8 cellular contexts compared by ENCODE assay signal in genomic region chr3:61381745-61382392, GRCh38.
DNase-seq lines count a peak whose midpoint lies in the region; ATAC-seq and TF ChIP-seq lines count a peak whose summit lies in the region.

No MANE protein-coding gene starts in this region.

- no peak overlapping the region for H3K27ac Mint-ChIP-seq in endodermal cell

- H3K4me3 ChIP-seq in OCI-LY1 (ENCODE audit: low read depth, low read length, poor library complexity, severe bottlenecking) = no peak overlapping the region
- no peak overlapping the region for H3K4me3 ChIP-seq in endodermal cell (ENCODE audit: low read length)

- H3K9me3 ChIP-seq in OCI-LY1 (ENCODE audit: low read length) (no peaks in the 10 kb centered on the region), endodermal cell (ENCODE audit: control insufficient read depth, low read length) (no peaks in the 10 kb centered on the region)

- no peak overlapping the region for H2AFZ ChIP-seq in OCI-LY1 (ENCODE audit: low read length)

- 85% methylated on average over 1 to 7 of the region's 7 CpGs for WGBS in endodermal cell (ENCODE audit: insufficient coverage in 1 of 2, insufficient read length in 1 of 2), 2 experiments

- no peaks in the 10 kb centered on the region for H3K36me3 ChIP-seq in OCI-LY1 (ENCODE audit: insufficient read depth, low read length)
- H3K36me3 ChIP-seq in endodermal cell (ENCODE audit: control insufficient read depth, insufficient read depth, low read length) = no peaks in the 10 kb centered on the region

- H3K9ac ChIP-seq in OCI-LY1 (ENCODE audit: low read length) (no peak overlapping the region), endodermal cell (ENCODE audit: extremely low read depth, low read length, poor library complexity, severe bottlenecking) (no peak overlapping the region)

- peak; percentile 78 for TF ChIP-seq CTCF in OCI-LY1 (IDR thresholded peaks at IDR 0.05; ENCODE audit: low read length)
- TF ChIP-seq CTCF in endodermal cell (conservative IDR thresholded peaks at IDR 0.05) = peak; percentile 80

- H3K4me2 ChIP-seq in OCI-LY1 (ENCODE audit: low read length) = no peak overlapping the region

- peaks cover 12% of the 10 kb centered on the region for H3K9me3 Mint-ChIP-seq in endodermal cell

- H3K27me3 ChIP-seq in OCI-LY1 (ENCODE audit: insufficient read depth, low read length) (no peaks in the 10 kb centered on the region), endodermal cell (ENCODE audit: control insufficient read depth, insufficient read depth, low read length, poor library complexity, severe bottlenecking) (no peaks in the 10 kb centered on the region)

- no peaks in the 10 kb centered on the region for H3K4me1 ChIP-seq in OCI-LY1 (ENCODE audit: insufficient read depth, low read length, severe bottlenecking)
- no peaks in the 10 kb centered on the region for H3K4me1 ChIP-seq in endodermal cell (ENCODE audit: control insufficient read depth, insufficient read depth, low read length)

- H3K27ac ChIP-seq in OCI-LY1 (ENCODE audit: low read depth, low read length, poor library complexity, severe bottlenecking) = no peak overlapping the region
- no peak overlapping the region for H3K27ac ChIP-seq in endodermal cell (ENCODE audit: low read depth, low read length)

- no peaks in the 10 kb centered on the region for H3K9me2 ChIP-seq in OCI-LY1 (ENCODE audit: low read depth, low read length)

- ATAC-seq in GM18868 (IDR thresholded peaks at IDR 0.05; ENCODE audit: unreplicated experiment) = peak; percentile 99
- peak; percentile 68 for ATAC-seq in HG03039 (IDR thresholded peaks at IDR 0.05; ENCODE audit: unreplicated experiment)

- H3K36me3 Mint-ChIP-seq in endodermal cell (ENCODE audit: low read depth) = no peaks in the 10 kb centered on the region

- no peaks in the 10 kb centered on the region for H4K20me1 ChIP-seq in OCI-LY1 (ENCODE audit: insufficient read depth, low read length)

- H3K79me2 ChIP-seq in OCI-LY1 (ENCODE audit: insufficient read depth, low read length) = no peaks in the 10 kb centered on the region

- no peak overlapping the region for H3K4me3 Mint-ChIP-seq in endodermal cell

- no peaks in the 10 kb centered on the region for H3K27me3 Mint-ChIP-seq in endodermal cell (ENCODE audit: insufficient read depth)

- no peaks in the 10 kb centered on the region for H3K4me1 Mint-ChIP-seq in endodermal cell

- no peaks in the 10 kb centered on the region for H3F3A ChIP-seq in OCI-LY1 (ENCODE audit: insufficient read depth, low read length)

- DNase-seq in CMK (ENCODE audit: low read depth) (peak; percentile 20), endodermal cell (no peak), midbrain (lab: John Stamatoyannopoulos, UW) (peak; percentile 54), islet precursor cell (no peak)
- no peak for DNase-seq in stimulated activated CD4-positive, alpha-beta T cell treated with anti-CD3 and anti-CD28 coated beads, Interleukin-15, amount 100 ng/mL, for 24 hours

Comparison
In these comparisons a context has a peak if more than half of its experiments do, and no peak if none do; other contexts are left out.
1. DNase-seq: peak in CMK (single experiment) and midbrain (single experiment); none in endodermal cell (single experiment), stimulated activated CD4-positive, alpha-beta T cell treated with anti-CD3 and anti-CD28 coated beads, Interleukin-15, amount 100 ng/mL, for 24 hours (single experiment) and islet precursor cell (single experiment).